Comparison of ENCODE assay signal across 16 cellular contexts in the genomic region with DNA sequence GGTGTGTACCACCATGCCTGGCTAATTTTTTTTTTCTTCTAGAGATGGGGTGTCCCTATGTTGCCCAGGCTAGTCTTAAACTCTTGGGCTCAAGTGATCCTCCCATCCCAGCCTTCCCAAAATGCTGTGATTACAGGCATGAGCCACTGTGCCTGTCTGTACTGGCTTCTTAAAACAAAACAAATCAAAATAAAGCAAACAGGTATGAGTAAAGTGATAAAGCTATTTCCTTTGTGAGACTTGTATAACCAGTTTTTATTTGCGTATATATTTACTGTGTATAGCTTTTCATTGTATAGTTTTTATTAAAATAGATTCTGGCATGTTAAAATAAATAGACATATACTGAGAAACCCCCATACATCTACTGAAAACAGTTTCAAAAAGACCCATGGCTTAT. TPM values are rescaled to one million over a fixed set of nuclear protein-coding genes. Genes with fewer than 3 reads are reported as not detected.
DNase-seq lines count a peak whose midpoint lies in the region; ATAC-seq and TF ChIP-seq lines count a peak whose summit lies in the region.
"Had no signal": no experiment of that assay in that cellular context is flagged by ENCODE, and none has a peak within 500 bp of the region (broad histone marks: within the 10 kb centered on the region; RNA-seq: fewer than 3 reads in every experiment).

No MANE protein-coding gene starts in this region.

- no peak for TF ChIP-seq CTCF in PC-3 (conservative IDR thresholded peaks at IDR 0.05; ENCODE audit: low read depth, low read length)
- no peak for TF ChIP-seq CTCF in WTC11 (IDR thresholded peaks at IDR 0.05)
- no peak for TF ChIP-seq CTCF in foreskin keratinocyte (conservative IDR thresholded peaks at IDR 0.05)
- TF ChIP-seq CTCF in prostate gland (IDR thresholded peaks at IDR 0.05), result no peak
- no peak for TF ChIP-seq CTCF in lower leg skin (IDR thresholded peaks at IDR 0.05)

- peak overlapping the region; percentile 52 for H3K4me2 ChIP-seq in PC-3 (ENCODE audit: low read length)

- H3K27ac Mint-ChIP-seq in WTC11, result peak overlapping the region; percentile 58; the same call in 1 of the 2 replicates

- H3K27me3 Mint-ChIP-seq in WTC11 (ENCODE audit: low read depth), result no peaks in the 10 kb centered on the region

- H3K9me3 ChIP-seq in PC-3 (ENCODE audit: low read length) (no peaks in the 10 kb centered on the region), prostate gland (no peaks in the 10 kb centered on the region)
- H3K9me3 ChIP-seq: SJSA1 had no signal

- CTCF ChIA-PET in PC-3 (lab: Charles Lee) (interaction anchor here (0.6 kb wide), 1 partner anchor 229 kb away, joined by 3 read pairs; no protein-coding TSS in a partner anchor), WTC11 (lab: Charles Lee) (interaction anchor here (1.2 kb wide), 1 partner anchor 14 kb away, joined by 3 read pairs; the partner anchor contains the start of gene LCOR)

- no peak overlapping the region for H3K9ac ChIP-seq in PC-3 (ENCODE audit: low read length)

- POLR2A ChIA-PET in PC-3 (lab: Charles Lee; ENCODE audit: unreplicated experiment), result no interaction called here
- POLR2A ChIA-PET in WTC11 (lab: Charles Lee), result no interaction called here

- H3K79me2 ChIP-seq in PC-3 (ENCODE audit: low read length), result peaks cover 96% of the 10 kb centered on the region

- peaks cover 37% of the 10 kb centered on the region for H4K20me1 ChIP-seq in PC-3 (ENCODE audit: low read length)

- H3K4me3 Mint-ChIP-seq in WTC11, result no peak overlapping the region

- BruUV-seq in PC-3 (replicated peaks; lab: Mats Ljungman, UMichigan), result no TSS peak

- H3K4me1 ChIP-seq in PC-3 (ENCODE audit: insufficient read depth, low read length) (peaks cover 30% of the 10 kb centered on the region), foreskin keratinocyte (peaks cover 14% of the 10 kb centered on the region), prostate gland (replicated peaks) (peaks cover 15% of the 10 kb centered on the region)

- H3K9me3 Mint-ChIP-seq in WTC11, result no peaks in the 10 kb centered on the region

- no peaks in the 10 kb centered on the region for H3K36me3 Mint-ChIP-seq in WTC11

- WGBS in prostate gland, result 61% methylated on average over 1 of the region's 1 CpG
- 57 to 59% methylated on average over 1 of the region's 1 CpG for WGBS in lower leg skin, 2 donors

- TF ChIP-seq POLR2A in prostate gland (IDR thresholded peaks at IDR 0.05), result no peak
- TF ChIP-seq POLR2A in lower leg skin (IDR thresholded peaks at IDR 0.05), result no peak

- H3K27me3 ChIP-seq in PC-3 (ENCODE audit: low read length) (no peaks in the 10 kb centered on the region), foreskin keratinocyte (no peaks in the 10 kb centered on the region), prostate gland (replicated peaks; ENCODE audit: insufficient read depth) (no peaks in the 10 kb centered on the region)
- H3K27me3 ChIP-seq: SJSA1 had no signal

- ATAC-seq in PC-3 (peak; percentile 49), WTC11 (no peak), foreskin keratinocyte (peak; percentile 68), HG02981 (IDR thresholded peaks at IDR 0.05; ENCODE audit: unreplicated experiment) (no peak)
- ATAC-seq: K562 had no signal

- no peaks in the 10 kb centered on the region for H3K9me2 ChIP-seq in PC-3 (replicated peaks; ENCODE audit: low read length)

- H3K36me3 ChIP-seq in PC-3 (ENCODE audit: low read depth, low read length) (no peaks in the 10 kb centered on the region), prostate gland (no peaks in the 10 kb centered on the region)

- H2AFZ ChIP-seq in PC-3 (ENCODE audit: low read length), result no peak overlapping the region

- peaks cover 48% of the 10 kb centered on the region for H3K4me1 Mint-ChIP-seq in WTC11

- H3K4me3 ChIP-seq in PC-3 (ENCODE audit: low read length), result no peak overlapping the region
- H3K4me3 ChIP-seq in prostate gland, result no peak overlapping the region
- H3K4me3 ChIP-seq in lower leg skin (ENCODE audit: low read depth, poor library complexity, severe bottlenecking), result no peak overlapping the region
- H3K4me3 ChIP-seq: K562, SJSA1 had no signal

- H3K27ac ChIP-seq in PC-3 (ENCODE audit: low read length) (0 out of 2 replicates have a peak overlapping the region, but pooled peaks have one; percentile 30), foreskin keratinocyte (no peak overlapping the region), prostate gland (peak overlapping the region; percentile 37 to 58)
- H3K27ac ChIP-seq: SJSA1 had no signal

- intact Hi-C loops in PC-3 (cut with micrococcal nuclease), result no loop called here
- intact Hi-C loops in prostate gland (cut with DNase I), result no loop called here
- intact Hi-C loops in lower leg skin (cut with DNase I; ENCODE audit: low total_unique reads), result no loop called here

- H3F3A ChIP-seq in PC-3 (ENCODE audit: low read length, unreplicated experiment), result no peaks in the 10 kb centered on the region

- DNase-seq in PC-3, result peak; percentile 34
- no peak for DNase-seq in WTC11 (ENCODE audit: low spot score)
- peak; percentile 36 to 55 for DNase-seq in foreskin keratinocyte
- DNase-seq in prostate gland (ENCODE audit: low spot score), result peak; percentile 11
- DNase-seq in NCI-H1417 (lab: John Stamatoyannopoulos, UW), result no peak
- DNase-seq in lower leg skin (ENCODE audit: low spot score in 2 of 2), result no peak
- DNase-seq: ACHN, C1 segment of cervical spinal cord, DMS79 treated with DMSO at 0.1 percent for 48 hours, NCI-H1417 treated with DMSO at 0.1 percent for 48 hours, NCI-H187 treated with DMSO at 0.1 percent for 48 hours, NCI-H345, NCI-H524 treated with DMSO at 0.1 percent for 48 hours had no signal

TF ChIP-seq in WTC11, 78 proteins besides CTCF, POLR2A, EP300 and RAD21 (continues in another document):
- TF ChIP-seq GTF2I (CRISPR knock-in tag; conservative IDR thresholded peaks at IDR 0.05) (no peak), ZNF121 (CRISPR knock-in tag; IDR thresholded peaks at IDR 0.05) (no peak), ZSCAN18 (CRISPR knock-in tag; IDR thresholded peaks at IDR 0.05) (no peak), ERG (CRISPR knock-in tag; IDR thresholded peaks at IDR 0.05) (no peak), MAX (CRISPR knock-in tag; IDR thresholded peaks at IDR 0.05) (no peak)
- TF ChIP-seq, protein P1, sequence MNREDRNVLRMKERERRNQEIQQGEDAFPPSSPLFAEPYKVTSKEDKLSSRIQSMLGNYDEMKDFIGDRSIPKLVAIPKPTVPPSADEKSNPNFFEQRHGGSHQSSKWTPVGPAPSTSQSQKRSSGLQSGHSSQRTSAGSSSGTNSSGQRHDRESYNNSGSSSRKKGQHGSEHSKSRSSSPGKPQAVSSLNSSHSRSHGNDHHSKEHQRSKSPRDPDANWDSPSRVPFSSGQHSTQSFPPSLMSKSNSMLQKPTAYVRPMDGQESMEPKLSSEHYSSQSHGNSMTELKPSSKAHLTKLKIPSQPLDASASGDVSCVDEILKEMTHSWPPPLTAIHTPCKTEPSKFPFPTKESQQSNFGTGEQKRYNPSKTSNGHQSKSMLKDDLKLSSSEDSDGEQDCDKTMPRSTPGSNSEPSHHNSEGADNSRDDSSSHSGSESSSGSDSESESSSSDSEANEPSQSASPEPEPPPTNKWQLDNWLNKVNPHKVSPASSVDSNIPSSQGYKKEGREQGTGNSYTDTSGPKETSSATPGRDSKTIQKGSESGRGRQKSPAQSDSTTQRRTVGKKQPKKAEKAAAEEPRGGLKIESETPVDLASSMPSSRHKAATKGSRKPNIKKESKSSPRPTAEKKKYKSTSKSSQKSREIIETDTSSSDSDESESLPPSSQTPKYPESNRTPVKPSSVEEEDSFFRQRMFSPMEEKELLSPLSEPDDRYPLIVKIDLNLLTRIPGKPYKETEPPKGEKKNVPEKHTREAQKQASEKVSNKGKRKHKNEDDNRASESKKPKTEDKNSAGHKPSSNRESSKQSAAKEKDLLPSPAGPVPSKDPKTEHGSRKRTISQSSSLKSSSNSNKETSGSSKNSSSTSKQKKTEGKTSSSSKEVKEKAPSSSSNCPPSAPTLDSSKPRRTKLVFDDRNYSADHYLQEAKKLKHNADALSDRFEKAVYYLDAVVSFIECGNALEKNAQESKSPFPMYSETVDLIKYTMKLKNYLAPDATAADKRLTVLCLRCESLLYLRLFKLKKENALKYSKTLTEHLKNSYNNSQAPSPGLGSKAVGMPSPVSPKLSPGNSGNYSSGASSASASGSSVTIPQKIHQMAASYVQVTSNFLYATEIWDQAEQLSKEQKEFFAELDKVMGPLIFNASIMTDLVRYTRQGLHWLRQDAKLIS (CRISPR knock-in tag; IDR thresholded peaks at IDR 0.05; ENCODE audit: borderline replicate concordance), result no peak

RNA-seq across cellular contexts. Expression of gene LCOR, which starts 14.3 kb away (rescaled TPM):
- total RNA-seq in PC-3 (2014; rRNA removed) (10.5 and 21.0 TPM in 2 replicates), WTC11 (2021) (23.9 to 28.1 TPM (median 24.2 TPM) in 3 replicates), foreskin keratinocyte (19.4 and 19.9 TPM in 2 replicates), prostate gland (10 to 100 TPM; 32.8 to 40.0 TPM), lower leg skin (10 to 100 TPM; 12.5 to 22.0 (median 14.9) TPM)
- polyA plus RNA-seq in foreskin keratinocyte, result 1.8 and 2.4 TPM in 2 replicates

Comparison
In these comparisons a context has a peak if more than half of its experiments do, and no peak if none do; other contexts are left out.
1. ATAC-seq: peak in PC-3 (single experiment) and foreskin keratinocyte (single experiment); none in WTC11 (single experiment) and HG02981 (single experiment).
2. DNase-seq: peak in PC-3 (single experiment), foreskin keratinocyte (2 of 2) and prostate gland (single experiment); none in WTC11 (single experiment), NCI-H1417 (0 of 3) and lower leg skin (0 of 2).